Comparison of ENCODE assay signal across 10 cellular contexts in the genomic region with DNA sequence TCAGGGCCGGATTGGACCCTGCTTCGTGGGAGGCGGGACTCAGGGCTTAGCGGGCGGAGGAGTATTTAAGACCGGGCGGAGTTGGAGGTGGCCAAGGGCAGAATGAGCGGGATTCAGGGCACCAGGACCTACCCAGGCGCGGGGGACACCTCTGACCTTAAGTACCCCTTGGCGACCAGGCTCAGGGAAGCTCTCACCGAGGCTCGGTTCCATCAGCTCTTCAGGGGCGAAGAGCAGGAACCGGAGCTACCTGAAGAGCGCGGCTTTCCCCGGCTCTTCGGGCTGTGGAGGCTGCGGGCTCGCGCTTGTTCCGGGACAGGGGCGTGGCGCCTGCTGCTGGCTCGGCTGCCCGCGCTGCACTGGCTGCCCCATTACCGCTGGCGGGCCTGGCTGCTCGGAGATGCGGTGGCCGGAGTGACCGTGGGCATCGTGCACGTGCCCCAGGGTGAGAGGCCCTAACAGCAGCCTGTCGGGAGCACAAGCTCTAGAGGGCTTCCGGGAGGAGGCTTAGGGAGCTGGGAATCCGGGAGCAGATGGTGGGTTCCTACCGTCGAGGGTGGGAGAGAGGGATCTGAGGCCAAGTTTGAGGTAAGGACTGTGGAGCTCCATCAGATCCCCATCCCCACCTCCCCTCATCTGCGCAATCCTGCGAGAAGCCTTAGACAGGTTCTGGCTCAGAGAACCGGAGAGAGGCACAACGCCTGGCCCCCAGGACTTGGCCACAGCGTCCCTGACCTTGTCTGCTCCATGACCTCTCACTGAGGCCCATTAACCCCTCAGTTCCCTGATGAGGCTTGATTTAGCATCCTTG. TPM values are rescaled to one million over a fixed set of nuclear protein-coding genes. Genes with fewer than 3 reads are reported as not detected.
A peak's percentile ranks its signal among the peaks of the same experiment; 100 is the strongest.
DNase-seq lines count a peak whose midpoint lies in the region; ATAC-seq, FAIRE-seq and TF ChIP-seq lines count a peak whose summit lies in the region.
"Had no signal": no experiment of that assay in that cellular context is flagged by ENCODE, and none has a peak within 500 bp of the region (broad histone marks: within the 10 kb centered on the region; RNA-seq: fewer than 3 reads in every experiment).

No MANE protein-coding gene starts in this region.

- no TSS peak for BruUV-seq in K562 (replicated peaks; lab: Mats Ljungman, UMichigan)

- CTCF ChIA-PET in K562 (lab: Yijun Ruan, JAX; ENCODE audit: low intra/inter-chr PET ratio) = no interaction called here

- no peak overlapping the region for H3K27ac ChIP-seq in K562 (ENCODE audit: extremely low read depth, low read depth, low read length)
- no peak overlapping the region for H3K27ac ChIP-seq in right lobe of liver
- H3K27ac ChIP-seq: breast epithelium, SJCRH30 had no signal

- POLR2A ChIA-PET in K562 (lab: Yijun Ruan, JAX) = interaction anchor here (1.3 to 1.4 kb wide), 2 partner anchors 13 to 99 kb away, joined by 5 to 6 read pairs; a partner anchor contains a TSS

- H2AFZ ChIP-seq in K562 (ENCODE audit: low read depth, low read length) = no peak overlapping the region

- no peak for ATAC-seq in K562
- peak; percentile 37 to 59 (median 42) for ATAC-seq in right lobe of liver
- ATAC-seq in GM21367 (IDR thresholded peaks at IDR 0.05; ENCODE audit: unreplicated experiment) = no peak
- no peak for ATAC-seq in omental fat pad (ENCODE audit: low FRiP score)

- no peak for TF ChIP-seq EP300 in K562 (IDR thresholded peaks at IDR 0.05; ENCODE audit: low read length)

- no peak for TF ChIP-seq RAD21 in K562 (CRISPR knock-in tag; conservative IDR thresholded peaks at IDR 0.05 in 1 of 2, IDR thresholded peaks at IDR 0.05 in 1 of 2)

- TF ChIP-seq POLR2A in K562 (conservative IDR thresholded peaks at IDR 0.05) (no peak), right lobe of liver (IDR thresholded peaks at IDR 0.05) (no peak)

- peaks cover 34 to 42% of the 10 kb centered on the region in 2 experiments for H3K4me1 ChIP-seq in K562 (replicated peaks in 1 of 2; ENCODE audit: control insufficient read depth in 2 of 2, insufficient read depth in 2 of 2, low read length in 2 of 2)
- peaks cover 0 to 13% (median 6%) of the 10 kb centered on the region in 4 donors for H3K4me1 ChIP-seq in right lobe of liver

- H4K20me1 ChIP-seq in K562 (replicated peaks; ENCODE audit: control insufficient read depth, insufficient read depth, low read length) = no peaks in the 10 kb centered on the region

- H3K27ac Mint-ChIP-seq in type B pancreatic cell = no peak overlapping the region

- WGBS in K562 (ENCODE audit: insufficient coverage, low coverage, missing lambda C conversion rate) = 78% methylated on average over 38 of the region's 46 CpGs
- WGBS in right lobe of liver (ENCODE audit: insufficient coverage, low coverage, low lambda C conversion rate, missing lambda C conversion rate) = 18% methylated on average over 13 of the region's 46 CpGs

- H3K36me3 ChIP-seq in K562 (ENCODE audit: control insufficient read depth, insufficient read depth, low read length) = peaks cover 16% of the 10 kb centered on the region; the same call in 2 of the 3 replicates
- H3K36me3 ChIP-seq in right lobe of liver = no peaks in the 10 kb centered on the region
- H3K36me3 ChIP-seq: breast epithelium had no signal

- peak; percentile 46 for DNase-seq in stimulated activated CD4-positive, alpha-beta T cell treated with anti-CD3 and anti-CD28 coated beads, Interleukin-15, amount 100 ng/mL, for 24 hours
- DNase-seq in stimulated activated CD4-positive, alpha-beta T cell treated with anti-CD3 and anti-CD28 coated beads, Interleukin-4, amount 100 ng/mL, for 24 hours = no peak
- DNase-seq in K562 (ENCODE audit: extremely low read depth in 1 of 4, low spot score in 3 of 4) (no peak), right lobe of liver (peak in 1 of 3 donors; percentile 40), type B pancreatic cell (ENCODE audit: extremely low spot score, unreplicated experiment) (no peak), A172 (ENCODE audit: low spot score) (no peak), omental fat pad (ENCODE audit: low spot score) (no peak)

- peaks cover 89% of the 10 kb centered on the region for H3K27me3 Mint-ChIP-seq in type B pancreatic cell

- in situ Hi-C loops in K562 (cut with MboI) = no loop called here

- H3K4me3 ChIP-seq in K562 (no peak overlapping the region), right lobe of liver (no peak overlapping the region)
- H3K4me3 ChIP-seq: breast epithelium, SJCRH30 had no signal

- intact Hi-C loops in K562 (cut with micrococcal nuclease) (loop anchor here (5.0 kb wide), 1 partner anchor 97 kb away; a partner anchor contains a TSS), right lobe of liver (cut with DNase I) (loop anchor here (5.0 kb wide), 1 partner anchor 37 kb away; no protein-coding TSS in a partner anchor)

- H3K9me3 ChIP-seq in K562 (replicated peaks; ENCODE audit: control insufficient read depth, insufficient read depth, low read depth, low read length) = no peaks in the 10 kb centered on the region
- H3K9me3 ChIP-seq in right lobe of liver = no peaks in the 10 kb centered on the region
- H3K9me3 ChIP-seq: breast epithelium, SJCRH30 had no signal

- TF ChIP-seq CTCF in K562 (IDR thresholded peaks at IDR 0.05 in 2 of 3, conservative IDR thresholded peaks at IDR 0.05 in 1 of 3; ENCODE audit: insufficient read depth in 2 of 3, low read depth in 1 of 3, low read length in 3 of 3) = no peak
- no peak for TF ChIP-seq CTCF in right lobe of liver (IDR thresholded peaks at IDR 0.05)
- no peak for TF ChIP-seq CTCF in type B pancreatic cell (conservative IDR thresholded peaks at IDR 0.05)
- TF ChIP-seq CTCF in omental fat pad (IDR thresholded peaks at IDR 0.05) = no peak

- H3K27me3 ChIP-seq in K562 (ENCODE audit: control insufficient read depth in 2 of 2, insufficient read depth in 2 of 2, low read length in 2 of 2) (no peaks in the 10 kb centered on the region), right lobe of liver (peaks cover 0 to 33% of the 10 kb centered on the region in 2 donors)
- H3K27me3 ChIP-seq: SJCRH30 had no signal

- H3K4me1 Mint-ChIP-seq in type B pancreatic cell (ENCODE audit: unreplicated experiment) = peaks cover 15% of the 10 kb centered on the region

- peak overlapping the region; percentile 74 for H3K4me3 Mint-ChIP-seq in type B pancreatic cell

- H3K79me2 ChIP-seq in K562 (ENCODE audit: control insufficient read depth, insufficient read depth, low read length) = no peaks in the 10 kb centered on the region

- peaks cover 16% of the 10 kb centered on the region for H3K36me3 Mint-ChIP-seq in type B pancreatic cell

- H3K9me3 Mint-ChIP-seq in type B pancreatic cell = no peaks in the 10 kb centered on the region

- no peak overlapping the region for H3K4me2 ChIP-seq in K562 (ENCODE audit: insufficient read depth, low read length)

- FAIRE-seq in K562 (lab: Jason Lieb, UNC) = no peak

- H3K9me1 ChIP-seq in K562 (ENCODE audit: control insufficient read depth, insufficient read depth, low read length) = no peaks in the 10 kb centered on the region

- H3K9ac ChIP-seq in K562 (ENCODE audit: insufficient read depth in 1 of 2, low read depth in 2 of 2, low read length in 2 of 2) = no peak overlapping the region

RNA-seq across cellular contexts. Expression of a gene that starts 8.4 kb away (rescaled TPM):
- total RNA-seq in K562 (2011; cell fraction: chromatin; rRNA removed; ENCODE audit: low replicate concordance) = 50.1 and 109 TPM in 2 replicates
- total RNA-seq in K562 (2011; cell fraction: nucleolus; rRNA removed) = 60.5 and 65.7 TPM in 2 replicates
- total RNA-seq in K562 (2011; cell fraction: nucleoplasm; rRNA removed) = 44.0 and 54.3 TPM in 2 replicates
- total RNA-seq in K562 (2014; rRNA removed) (11.6 and 18.6 TPM in 2 replicates), K562 (2014; rRNA removed; fragmentation: Illumina TruSeq; extraction: Trizol) (7.5 and 9.2 TPM in 2 replicates), K562 (2015; rRNA removed; fragmentation: Illumina TruSeq; extraction: Trizol) (4.9 and 6.1 TPM in 2 replicates), K562 (2021) (13.6 and 15.0 TPM in 2 replicates), right lobe of liver (1 to 10 TPM in 5 of 6 experiments, under 1 TPM in 1; 0.92 to 2.0 (median 1.3) TPM), type B pancreatic cell (ENCODE audit: low replicate concordance) (4.7 and 34.6 TPM in 2 replicates), omental fat pad (10 to 100 TPM; 14.7 to 28.8 (median 20.0) TPM)
- polyA plus RNA-seq in K562 (2011; rRNA removed) (13.3 and 18.1 TPM in 2 replicates), K562 (2014; fragmentation: Illumina TruSeq; extraction: Trizol) (14.1 and 14.9 TPM in 2 replicates), K562 (2014; fragmentation: Nextera tagmentation; extraction: Ambion mirVana) (1 to 10 TPM in 1 of 2 experiments, under 1 TPM in 1; 0.13 to 1.4 TPM), K562 (2014; rRNA removed) (16.0 and 17.3 TPM in 2 replicates)
- 8.7 and 11.6 TPM in 2 replicates for polyA plus RNA-seq in K562 (2011; cell fraction: cytosol; rRNA removed)
- polyA plus RNA-seq in K562 (2011; cell fraction: nucleus; rRNA removed) = 115 and 121 TPM in 2 replicates
- 13.4 and 18.0 TPM in 2 replicates for polyA plus RNA-seq in K562 (2012)
- polyA minus RNA-seq in K562 (2011; rRNA and poly(A)+ RNA removed) = 6.2 and 7.1 TPM in 2 replicates
- polyA minus RNA-seq in K562 (2011; cell fraction: cytosol; rRNA and poly(A)+ RNA removed) = 2.8 TPM in 2 replicates
- polyA minus RNA-seq in K562 (2011; cell fraction: nucleus; rRNA and poly(A)+ RNA removed) = 10.5 and 16.6 TPM in 2 replicates
- total RNA-seq in A172 (2014; rRNA removed; shearing (Covaris generic)) = 20.6 and 23.0 TPM in 2 replicates

RNA-seq across cellular contexts. Expression of a gene that starts 13.4 kb away (rescaled TPM):
- 50.8 and 90.4 TPM in 2 replicates for total RNA-seq in K562 (2011; cell fraction: chromatin; rRNA removed; ENCODE audit: low replicate concordance)
- 64.4 and 74.2 TPM in 2 replicates for total RNA-seq in K562 (2011; cell fraction: nucleolus; rRNA removed)
- total RNA-seq in K562 (2011; cell fraction: nucleoplasm; rRNA removed) = 62.8 and 71.3 TPM in 2 replicates
- total RNA-seq in K562 (2014; rRNA removed) (18.3 and 21.8 TPM in 2 replicates), K562 (2014; rRNA removed; fragmentation: Illumina TruSeq; extraction: Trizol) (5.9 and 7.7 TPM in 2 replicates), K562 (2015; rRNA removed; fragmentation: Illumina TruSeq; extraction: Trizol) (9.8 and 9.9 TPM in 2 replicates), K562 (2021) (26.3 and 32.2 TPM in 2 replicates), right lobe of liver (1 to 10 TPM in 3 of 6 experiments, under 1 TPM in 3; 0.44 to 3.6 (median 0.78) TPM), type B pancreatic cell (ENCODE audit: low replicate concordance) (0.64 and 5.9 TPM in 2 replicates), omental fat pad (1 to 10 TPM in 2 of 4 donors, under 1 TPM in 2; 0.36 to 3.0 (median 1.0) TPM)
- polyA plus RNA-seq in K562 (2011; rRNA removed) (7.3 and 12.2 TPM in 2 replicates), K562 (2014; fragmentation: Illumina TruSeq; extraction: Trizol) (17.4 and 17.5 TPM in 2 replicates), K562 (2014; fragmentation: Nextera tagmentation; extraction: Ambion mirVana) (1 to 10 TPM; 1.0 to 1.7 TPM), K562 (2014; rRNA removed) (20.6 and 21.0 TPM in 2 replicates)
- polyA plus RNA-seq in K562 (2011; cell fraction: cytosol; rRNA removed) = 7.6 and 15.8 TPM in 2 replicates
- 63.0 and 75.2 TPM in 2 replicates for polyA plus RNA-seq in K562 (2011; cell fraction: nucleus; rRNA removed)
- polyA plus RNA-seq in K562 (2012) = 14.4 and 26.8 TPM in 2 replicates
- polyA minus RNA-seq in K562 (2011; rRNA and poly(A)+ RNA removed) = 6.4 and 6.5 TPM in 2 replicates
- polyA minus RNA-seq in K562 (2011; cell fraction: cytosol; rRNA and poly(A)+ RNA removed) = 5.6 and 11.6 TPM in 2 replicates
- 28.7 and 34.7 TPM in 2 replicates for polyA minus RNA-seq in K562 (2011; cell fraction: nucleus; rRNA and poly(A)+ RNA removed)
- 61.9 and 82.6 TPM in 2 replicates for total RNA-seq in A172 (2014; rRNA removed; shearing (Covaris generic))

RNA-seq across cellular contexts. Expression of a gene that starts 15.0 kb away (rescaled TPM):
- 0.44 and 0.72 TPM in 2 replicates for total RNA-seq in K562 (2011; cell fraction: chromatin; rRNA removed; ENCODE audit: low replicate concordance)
- 0.13 TPM in 1 of 2 replicates, not detected in the other for total RNA-seq in K562 (2011; cell fraction: nucleolus; rRNA removed)
- total RNA-seq in K562 (2011; cell fraction: nucleoplasm; rRNA removed) = 0.29 and 1.1 TPM in 2 replicates
- not detected in 2 replicates for total RNA-seq in K562 (2014; rRNA removed)
- not detected in 2 replicates for total RNA-seq in K562 (2014; rRNA removed; fragmentation: Illumina TruSeq; extraction: Trizol)
- total RNA-seq in K562 (2015; rRNA removed; fragmentation: Illumina TruSeq; extraction: Trizol) = not detected in 2 replicates
- total RNA-seq in K562 (2021) = 0.09 TPM in 1 of 2 replicates, not detected in the other
- polyA plus RNA-seq in K562 (2011; rRNA removed) = 0.15 TPM in 1 of 2 replicates, not detected in the other
- polyA plus RNA-seq in K562 (2011; cell fraction: cytosol; rRNA removed) = 0.03 and 0.04 TPM in 2 replicates
- 0.53 and 0.62 TPM in 2 replicates for polyA plus RNA-seq in K562 (2011; cell fraction: nucleus; rRNA removed)
- 0.05 TPM in 1 of 2 replicates, not detected in the other for polyA plus RNA-seq in K562 (2012)
- not detected in 2 replicates for polyA plus RNA-seq in K562 (2014; fragmentation: Illumina TruSeq; extraction: Trizol)
- under 1 TPM; 0.03 to 0.06 TPM for polyA plus RNA-seq in K562 (2014; fragmentation: Nextera tagmentation; extraction: Ambion mirVana)
- not detected in 2 replicates for polyA plus RNA-seq in K562 (2014; rRNA removed)
- polyA minus RNA-seq in K562 (2011; rRNA and poly(A)+ RNA removed) = not detected in 2 replicates
- not detected in 2 replicates for polyA minus RNA-seq in K562 (2011; cell fraction: cytosol; rRNA and poly(A)+ RNA removed)
- 0.13 TPM in 1 of 2 replicates, not detected in the other for polyA minus RNA-seq in K562 (2011; cell fraction: nucleus; rRNA and poly(A)+ RNA removed)
- total RNA-seq in right lobe of liver = 1 to 10 TPM in 5 of 6 experiments, under 1 TPM in 1; 0.86 to 2.7 (median 1.9) TPM
- 21.5 and 65.5 TPM in 2 replicates for total RNA-seq in type B pancreatic cell (ENCODE audit: low replicate concordance)
- total RNA-seq in A172 (2014; rRNA removed; shearing (Covaris generic)) = 13.6 and 21.3 TPM in 2 replicates
- 10 to 100 TPM in 3 of 4 donors, 1 to 10 TPM in 1; 8.0 to 21.7 (median 13.3) TPM for total RNA-seq in omental fat pad

RNA-seq across cellular contexts. Expression of a gene that starts 28.6 kb away (rescaled TPM):
- total RNA-seq in K562 (2011; cell fraction: chromatin; rRNA removed; ENCODE audit: low replicate concordance) = 28.9 and 41.5 TPM in 2 replicates
- total RNA-seq in K562 (2011; cell fraction: nucleolus; rRNA removed) = 20.9 and 21.7 TPM in 2 replicates
- total RNA-seq in K562 (2011; cell fraction: nucleoplasm; rRNA removed) = 26.5 and 30.7 TPM in 2 replicates
- 13.8 and 20.7 TPM in 2 replicates for total RNA-seq in K562 (2014; rRNA removed)
- 18.3 and 19.9 TPM in 2 replicates for total RNA-seq in K562 (2014; rRNA removed; fragmentation: Illumina TruSeq; extraction: Trizol)
- total RNA-seq in K562 (2015; rRNA removed; fragmentation: Illumina TruSeq; extraction: Trizol) = 18.0 and 22.3 TPM in 2 replicates
- 28.8 and 29.3 TPM in 2 replicates for total RNA-seq in K562 (2021)
- polyA plus RNA-seq in K562 (2011; rRNA removed) = 31.3 and 31.4 TPM in 2 replicates
- polyA plus RNA-seq in K562 (2011; cell fraction: cytosol; rRNA removed) = 16.1 and 24.3 TPM in 2 replicates
- polyA plus RNA-seq in K562 (2011; cell fraction: nucleus; rRNA removed) = 42.4 and 45.7 TPM in 2 replicates
- polyA plus RNA-seq in K562 (2012) = 23.2 and 26.6 TPM in 2 replicates
- polyA plus RNA-seq in K562 (2014; fragmentation: Illumina TruSeq; extraction: Trizol) = 39.5 and 41.4 TPM in 2 replicates
- 10 to 100 TPM in 1 of 2 experiments, 1 to 10 TPM in 1; 9.0 to 10.8 TPM for polyA plus RNA-seq in K562 (2014; fragmentation: Nextera tagmentation; extraction: Ambion mirVana)
- 18.5 and 25.8 TPM in 2 replicates for polyA plus RNA-seq in K562 (2014; rRNA removed)
- 20.2 and 21.0 TPM in 2 replicates for polyA minus RNA-seq in K562 (2011; rRNA and poly(A)+ RNA removed)
- 9.1 and 18.2 TPM in 2 replicates for polyA minus RNA-seq in K562 (2011; cell fraction: cytosol; rRNA and poly(A)+ RNA removed)
- 6.7 and 9.2 TPM in 2 replicates for polyA minus RNA-seq in K562 (2011; cell fraction: nucleus; rRNA and poly(A)+ RNA removed)
- 10 to 100 TPM; 11.3 to 27.6 (median 12.8) TPM for total RNA-seq in right lobe of liver
- 27.6 and 35.6 TPM in 2 replicates for total RNA-seq in type B pancreatic cell (ENCODE audit: low replicate concordance)
- 42.5 and 54.0 TPM in 2 replicates for total RNA-seq in A172 (2014; rRNA removed; shearing (Covaris generic))
- 10 to 100 TPM; 16.9 to 21.3 (median 17.6) TPM for total RNA-seq in omental fat pad

Comparison
In these comparisons a context has a peak if more than half of its experiments do, and no peak if none do; other contexts are left out.
1. ATAC-seq: peak in right lobe of liver (4 of 4); none in K562 (single experiment), GM21367 (single experiment) and omental fat pad (single experiment).